18 cellular contexts compared by ENCODE assay signal in genomic region chr11:50098186-50098725, GRCh38.
"Had no signal": no experiment of that assay in that cellular context is flagged by ENCODE, and none has a peak within 500 bp of the region (broad histone marks: within the 10 kb centered on the region; RNA-seq: fewer than 3 reads in every experiment).

No MANE protein-coding gene starts in this region.

- DNase-seq: effector CD4-positive, alpha-beta T cell; glutamatergic neuron; immature natural killer cell; left cardiac atrium; left ventricle myocardium inferior; lower lobe of right lung; natural killer cell; right cardiac atrium; stimulated activated CD4-positive, alpha-beta T cell treated with anti-CD3 and anti-CD28 coated beads, Interleukin-4, amount 100 ng/mL, for 1 hour; stimulated activated CD8-positive, alpha-beta memory T cell treated with anti-CD3 and anti-CD28 coated beads, Interleukin-4, amount 100 ng/mL, for 48 hours; stimulated activated naive CD8-positive, alpha-beta T cell treated with anti-CD3 and anti-CD28 coated beads, Interleukin-15, Interleukin-2, amounts not matched to agents 100 U/mL and 50 U/mL, for 24 hours; upper lobe of left lung; uterus had no signal

- ATAC-seq: esophagus mucosa; gastroesophageal sphincter; left cardiac atrium; lower lobe of right lung; natural killer cell; right cardiac atrium; stimulated activated effector memory CD8-positive, alpha-beta T cell treated with anti-CD3 and anti-CD28 coated beads, Interleukin-12 subunit alpha, Interleukin-12 subunit beta, amount 100 ng/mL, for 72 hours; stimulated activated naive CD8-positive, alpha-beta T cell treated with anti-CD3 and anti-CD28 coated beads, Interleukin-15, Interleukin-2, amounts not matched to agents 100 U/mL and 50 U/mL, for 24 hours had no signal

- H3K9me3 ChIP-seq: gastroesophageal sphincter, left ventricle myocardium inferior, lower lobe of right lung, tibial artery, upper lobe of left lung, uterus had no signal

- H3K27me3 ChIP-seq: tibial artery, upper lobe of left lung, uterus had no signal

- H3K36me3 ChIP-seq: gastroesophageal sphincter, left ventricle myocardium inferior, lower lobe of right lung, tibial artery, upper lobe of left lung, uterus had no signal

- H3K4me3 ChIP-seq: coronary artery, gastroesophageal sphincter, left ventricle myocardium inferior, lower lobe of right lung, tibial artery, upper lobe of left lung, uterus had no signal

- H3K4me1 ChIP-seq: gastroesophageal sphincter, left ventricle myocardium inferior, lower lobe of right lung, tibial artery, upper lobe of left lung, uterus had no signal

- H3K27ac ChIP-seq: coronary artery, gastroesophageal sphincter, left ventricle myocardium inferior, lower lobe of right lung, tibial artery, upper lobe of left lung, uterus had no signal
